In the genomic region with DNA sequence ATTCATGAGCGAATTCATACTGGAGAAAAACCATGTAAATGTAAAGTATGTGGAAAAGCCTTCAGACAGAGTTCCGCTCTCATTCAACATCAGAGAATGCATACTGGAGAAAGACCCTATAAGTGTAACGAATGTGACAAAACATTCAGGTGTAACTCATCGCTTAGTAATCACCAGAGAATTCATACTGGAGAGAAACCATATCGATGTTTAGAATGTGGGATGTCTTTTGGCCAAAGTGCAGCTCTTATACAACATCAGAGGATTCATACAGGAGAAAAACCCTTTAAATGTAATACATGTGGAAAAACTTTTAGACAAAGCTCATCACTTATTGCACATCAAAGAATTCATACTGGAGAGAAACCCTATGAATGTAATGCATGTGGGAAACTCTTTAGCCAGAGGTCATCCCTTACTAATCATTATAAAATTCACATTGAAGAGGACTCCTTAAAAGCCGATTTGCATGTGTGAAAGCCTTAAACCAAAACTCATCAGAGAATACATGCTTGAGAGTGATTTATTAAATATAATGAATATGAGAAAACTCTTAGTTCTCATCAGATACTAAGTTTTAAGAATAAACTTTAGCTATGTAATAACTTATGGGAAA, we compare ENCODE assay signal across 15 cellular contexts. TPM values are rescaled to one million over a fixed set of nuclear protein-coding genes. Genes with fewer than 3 reads are reported as not detected.
A peak's percentile ranks its signal among the peaks of the same experiment; 100 is the strongest.
DNase-seq lines count a peak whose midpoint lies in the region; ATAC-seq, FAIRE-seq and TF ChIP-seq lines count a peak whose summit lies in the region.
"Had no signal": no experiment of that assay in that cellular context is flagged by ENCODE, and none has a peak within 500 bp of the region (broad histone marks: within the 10 kb centered on the region; RNA-seq: fewer than 3 reads in every experiment).

No MANE protein-coding gene starts in this region.

- no peak for TF ChIP-seq EP300 in H1 (IDR thresholded peaks at IDR 0.05; ENCODE audit: borderline replicate concordance in 1 of 2, low read depth in 2 of 2, low read length in 2 of 2)

- H4K8ac ChIP-seq in H1 (ENCODE audit: extremely low read depth, insufficient read depth, low read length), result no peak overlapping the region

- CTCF ChIA-PET in HEK293 (lab: Yijun Ruan, JAX) (no interaction called here), H1 (lab: Charles Lee; ENCODE audit: partially characterized antibody) (no interaction called here)

- H3K79me2 ChIP-seq in H1 (ENCODE audit: control insufficient read depth in 1 of 2, insufficient read depth in 2 of 2, low read length in 2 of 2) (no peaks in the 10 kb centered on the region), smooth muscle cell (ENCODE audit: low read depth) (no peaks in the 10 kb centered on the region)

- DNase-seq in H1 (ENCODE audit: low read depth in 1 of 2, low spot score in 2 of 2) (no peak), smooth muscle cell (lab: John Stamatoyannopoulos, UW; ENCODE audit: unreplicated experiment) (no peak), hypothalamus (lab: John Stamatoyannopoulos, UW) (no peak), NCI-H526 (lab: John Stamatoyannopoulos, UW) (no peak)
- DNase-seq: Caco-2; CD8-positive, alpha-beta memory T cell; DMS53; GF-D8; GOT3 had no signal

- TF ChIP-seq POLR2A in H1 (IDR thresholded peaks at IDR 0.05; ENCODE audit: control extremely low read depth in 1 of 2, low read depth in 2 of 2, low read length in 2 of 2), result no peak

- no peaks in the 10 kb centered on the region for H3K4me1 ChIP-seq in BLaER1 treated with 17β-estradiol and CSF1 and Interleukin-3, amounts not matched to agents 10 nM and 100 nM
- no peaks in the 10 kb centered on the region for H3K4me1 ChIP-seq in HEK293 (ENCODE audit: control insufficient read depth, insufficient read depth, low read length)
- no peaks in the 10 kb centered on the region for H3K4me1 ChIP-seq in H1 (replicated peaks in 1 of 4; ENCODE audit: control insufficient read depth in 3 of 4, insufficient read depth in 4 of 4, low read length in 3 of 4)
- no peaks in the 10 kb centered on the region for H3K4me1 ChIP-seq in smooth muscle cell (ENCODE audit: low read depth)
- H3K4me1 ChIP-seq: Caco-2, HAP-1 had no signal

- H2BK12ac ChIP-seq in H1 (ENCODE audit: low read depth, low read length), result no peak overlapping the region

- H2BK20ac ChIP-seq in H1 (ENCODE audit: low read length), result no peak overlapping the region

- H4K5ac ChIP-seq in H1 (ENCODE audit: insufficient read length, low read depth, low read length), result no peak overlapping the region

- no peak for TF ChIP-seq RAD21 in H1 (IDR thresholded peaks at IDR 0.05 in 1 of 2, conservative IDR thresholded peaks at IDR 0.05 in 1 of 2; ENCODE audit: low read depth in 2 of 2, low read length in 2 of 2)

- FAIRE-seq in H1 (lab: Jason Lieb, UNC), result no peak
- FAIRE-seq: A204.1 had no signal

- POLR2A ChIA-PET in HEK293 (lab: Yijun Ruan, JAX), result no interaction called here
- POLR2A ChIA-PET in H1 (lab: Charles Lee; ENCODE audit: partially characterized antibody), result interaction anchor here (1.6 kb wide), 1 partner anchor 12 kb away, joined by 4 read pairs; a partner anchor contains a TSS

- H3K79me1 ChIP-seq in H1 (ENCODE audit: low read depth, low read length), result no peaks in the 10 kb centered on the region

- H3K14ac ChIP-seq in H1 (ENCODE audit: insufficient read length), result no peak overlapping the region

- H2BK5ac ChIP-seq in H1 (ENCODE audit: low read depth, low read length), result no peak overlapping the region

- H2BK120ac ChIP-seq in H1 (replicated peaks; ENCODE audit: low read depth, low read length), result no peak overlapping the region

- no peaks in the 10 kb centered on the region; the same call in 1 of the 2 replicates for H3K23me2 ChIP-seq in H1 (ENCODE audit: low read depth, low read length)

- no peak overlapping the region for H3K18ac ChIP-seq in H1 (ENCODE audit: extremely low read depth, low read length)

- no peak overlapping the region for H2AFZ ChIP-seq in H1 (ENCODE audit: low read length)
- no peak overlapping the region for H2AFZ ChIP-seq in smooth muscle cell (ENCODE audit: low read depth)

- H3K9me3 ChIP-seq in BLaER1 treated with 17β-estradiol and CSF1 and Interleukin-3, amounts not matched to agents 10 nM and 100 nM (replicated peaks in 1 of 11), result peaks cover 100% of the 10 kb centered on the region in 11 experiments
- H3K9me3 ChIP-seq in HEK293 (ENCODE audit: control insufficient read depth, insufficient read depth, low read depth, low read length) (peaks cover 4% of the 10 kb centered on the region), H1 (ENCODE audit: insufficient read depth in 2 of 2, low read depth in 1 of 2, low read length in 1 of 2) (peaks cover 53 to 58% of the 10 kb centered on the region in 2 experiments), smooth muscle cell (replicated peaks; ENCODE audit: low read depth) (peaks cover 65% of the 10 kb centered on the region)

- TF ChIP-seq CTCF in HEK293 (tag by site-specific recombination; IDR thresholded peaks at IDR 0.05), result no peak
- no peak for TF ChIP-seq CTCF in H1 (IDR thresholded peaks at IDR 0.05; ENCODE audit: control extremely low read depth in 1 of 3, insufficient read depth in 1 of 3, low read depth in 1 of 3, low read length in 3 of 3)
- TF ChIP-seq CTCF in smooth muscle cell (IDR thresholded peaks at IDR 0.05; ENCODE audit: borderline replicate concordance, insufficient read depth, poor library complexity, severe bottlenecking), result no peak

- H3K27me3 ChIP-seq in BLaER1 treated with 17β-estradiol and CSF1 and Interleukin-3, amounts not matched to agents 10 nM and 100 nM, result no peaks in the 10 kb centered on the region
- no peaks in the 10 kb centered on the region for H3K27me3 ChIP-seq in H1 (replicated peaks in 1 of 4; ENCODE audit: control insufficient read depth in 3 of 4, extremely low read depth in 1 of 4, insufficient read depth in 3 of 4, low read length in 3 of 4)
- H3K27me3 ChIP-seq in smooth muscle cell (ENCODE audit: low read depth), result no peaks in the 10 kb centered on the region

- no peak overlapping the region for H3K9ac ChIP-seq in BLaER1 treated with 17β-estradiol and CSF1 and Interleukin-3, amounts not matched to agents 10 nM and 100 nM
- no peak overlapping the region for H3K9ac ChIP-seq in H1 (replicated peaks in 1 of 4; ENCODE audit: extremely low read depth in 1 of 4, low read depth in 3 of 4, low read length in 3 of 4)
- H3K9ac ChIP-seq in smooth muscle cell (ENCODE audit: low read depth), result no peak overlapping the region

- 90% methylated on average over 6 of the region's 6 CpGs; no CpG with 5 or more reads in 1 of the 2 experiments for WGBS in H1 (ENCODE audit: extremely low coverage in 1 of 2, insufficient coverage in 1 of 2, insufficient read length in 1 of 2, insufficient replicate concordance in 2 of 2, low coverage in 1 of 2, low lambda C conversion rate in 2 of 2, missing lambda C conversion rate in 1 of 2), 2 experiments
- WGBS in smooth muscle cell (ENCODE audit: low lambda C conversion rate), result 97% methylated on average over 6 of the region's 6 CpGs

- H3K4me2 ChIP-seq in BLaER1 treated with 17β-estradiol and CSF1 and Interleukin-3, amounts not matched to agents 10 nM and 100 nM, result no peak overlapping the region
- H3K4me2 ChIP-seq in H1 (ENCODE audit: insufficient read depth in 1 of 2, low read depth in 2 of 2, low read length in 2 of 2) (no peak overlapping the region), smooth muscle cell (no peak overlapping the region)

- no peak overlapping the region for H3K23ac ChIP-seq in H1 (ENCODE audit: insufficient read length)

- no peak overlapping the region for H3K27ac ChIP-seq in BLaER1 treated with 17β-estradiol and CSF1 and Interleukin-3, amounts not matched to agents 10 nM and 100 nM
- H3K27ac ChIP-seq in HEK293 (ENCODE audit: extremely low read depth, low read depth, low read length) (no peak overlapping the region), H1 (ENCODE audit: low read depth, low read length) (no peak overlapping the region), smooth muscle cell (ENCODE audit: low read depth) (no peak overlapping the region)
- H3K27ac ChIP-seq: HL-60 had no signal

- H3K4me3 ChIP-seq in BLaER1 treated with 17β-estradiol and CSF1 and Interleukin-3, amounts not matched to agents 10 nM and 100 nM, result peak overlapping the region in 7 of 10 experiments; percentile 12 to 53 (median 30); a peak in 7 of 20 replicates
- no peak overlapping the region for H3K4me3 ChIP-seq in HEK293 (ENCODE audit: low read depth, low read length)
- H3K4me3 ChIP-seq in H1 (ENCODE audit: extremely low read depth in 1 of 4, insufficient read depth in 2 of 4, low read depth in 3 of 4, low read length in 4 of 4), result 0 out of 8 replicates have a peak overlapping the region, but pooled peaks of 1 of the 4 experiments have one; percentile 6
- H3K4me3 ChIP-seq in smooth muscle cell, result peak overlapping the region; percentile 5
- H3K4me3 ChIP-seq: HAP-1 had no signal

- H3K56ac ChIP-seq in H1 (replicated peaks; ENCODE audit: insufficient read length, low read depth, low read length), result no peak overlapping the region

- no peak overlapping the region for H2AK5ac ChIP-seq in H1 (ENCODE audit: low read depth, low read length)

- no peak overlapping the region for H4K91ac ChIP-seq in H1 (replicated peaks; ENCODE audit: insufficient read length, low read length)

- peaks cover 100% of the 10 kb centered on the region in 11 experiments for H3K36me3 ChIP-seq in BLaER1 treated with 17β-estradiol and CSF1 and Interleukin-3, amounts not matched to agents 10 nM and 100 nM
- H3K36me3 ChIP-seq in HEK293 (ENCODE audit: control insufficient read depth in 2 of 2, insufficient read depth in 1 of 2, low read length in 2 of 2) (peaks cover 59 to 90% of the 10 kb centered on the region in 2 experiments), H1 (ENCODE audit: control insufficient read depth in 2 of 4, insufficient read depth in 4 of 4, low read length in 3 of 4) (peaks cover 2 to 64% (median 22%) of the 10 kb centered on the region in 4 experiments; a peak in 7 of 8 replicates), smooth muscle cell (ENCODE audit: low read depth) (peaks cover 70% of the 10 kb centered on the region)

- no peak for ATAC-seq in GM21360 (IDR thresholded peaks at IDR 0.05; ENCODE audit: unreplicated experiment)

- no peak overlapping the region for H3K4ac ChIP-seq in H1 (replicated peaks; ENCODE audit: insufficient read length, low read depth, low read length)

- no peaks in the 10 kb centered on the region for H3F3A ChIP-seq in smooth muscle cell (ENCODE audit: low read depth)

- no peaks in the 10 kb centered on the region for H4K20me1 ChIP-seq in BLaER1 treated with 17β-estradiol and CSF1 and Interleukin-3, amounts not matched to agents 10 nM and 100 nM
- H4K20me1 ChIP-seq in H1 (replicated peaks in 1 of 2; ENCODE audit: control insufficient read depth in 1 of 2, insufficient read depth in 2 of 2, low read length in 2 of 2) (no peaks in the 10 kb centered on the region), smooth muscle cell (ENCODE audit: low read depth) (no peaks in the 10 kb centered on the region)

- no peak overlapping the region for H2BK15ac ChIP-seq in H1 (ENCODE audit: low read length)

RNA-seq across cellular contexts. Expression of a gene that starts 11.8 kb away (rescaled TPM):
- total RNA-seq in H1 (2021; fragmentation: NEBNext Ultra II Directional; extraction: Animal tissue kit (Norgen Biotek cat#: 25700)), result 0.52 and 0.78 TPM in 2 replicates
- polyA plus RNA-seq in H1 (2011; rRNA removed), result 0.19 and 0.20 TPM in 2 replicates
- 0.61 TPM for polyA plus RNA-seq in H1 (2011; cell fraction: cytosol; rRNA removed)
- 0.37 TPM for polyA plus RNA-seq in H1 (2011; cell fraction: nucleus; rRNA removed)
- polyA plus RNA-seq in H1 (2012, experiment 1 of 2), result 0.35 to 0.59 TPM (median 0.58 TPM) in 4 replicates
- not detected for polyA plus RNA-seq in H1 (2012, experiment 2 of 2)
- polyA plus RNA-seq in H1 (2013, experiment 1 of 2), result 0.55 TPM
- polyA plus RNA-seq in H1 (2013, experiment 2 of 2), result 0.35 TPM
- 0.25 and 0.54 TPM in 2 replicates for polyA minus RNA-seq in H1 (2011; rRNA and poly(A)+ RNA removed)
- polyA minus RNA-seq in H1 (2011; cell fraction: cytosol; rRNA and poly(A)+ RNA removed), result not detected
- polyA minus RNA-seq in H1 (2011; cell fraction: nucleus; rRNA and poly(A)+ RNA removed), result 0.20 TPM
- 3.2 and 5.8 TPM in 2 replicates for total RNA-seq in smooth muscle cell
- polyA plus RNA-seq in smooth muscle cell, result 2.2 and 3.2 TPM in 2 replicates

RNA-seq across cellular contexts. Expression of a gene that starts 24.2 kb away (rescaled TPM):
- 10.8 and 12.4 TPM in 2 replicates for total RNA-seq in H1 (2021; fragmentation: NEBNext Ultra II Directional; extraction: Animal tissue kit (Norgen Biotek cat#: 25700))
- polyA plus RNA-seq in H1 (2011; rRNA removed), result 4.5 and 5.0 TPM in 2 replicates
- polyA plus RNA-seq in H1 (2011; cell fraction: cytosol; rRNA removed), result 7.2 TPM
- polyA plus RNA-seq in H1 (2011; cell fraction: nucleus; rRNA removed), result 11.9 TPM
- polyA plus RNA-seq in H1 (2012, experiment 1 of 2), result 8.4 to 10.2 TPM (median 8.8 TPM) in 4 replicates
- polyA plus RNA-seq in H1 (2012, experiment 2 of 2), result 1.1 TPM
- polyA plus RNA-seq in H1 (2013, experiment 1 of 2), result 11.5 TPM
- 10.1 TPM for polyA plus RNA-seq in H1 (2013, experiment 2 of 2)
- 3.7 and 5.0 TPM in 2 replicates for polyA minus RNA-seq in H1 (2011; rRNA and poly(A)+ RNA removed)
- polyA minus RNA-seq in H1 (2011; cell fraction: cytosol; rRNA and poly(A)+ RNA removed), result 4.8 TPM
- polyA minus RNA-seq in H1 (2011; cell fraction: nucleus; rRNA and poly(A)+ RNA removed), result 18.3 TPM
- total RNA-seq in smooth muscle cell, result 10.9 and 16.0 TPM in 2 replicates
- 2.2 and 4.1 TPM in 2 replicates for polyA plus RNA-seq in smooth muscle cell

RNA-seq across cellular contexts. Expression of a gene that starts 57.1 kb away (rescaled TPM):
- 0.88 and 1.2 TPM in 2 replicates for total RNA-seq in H1 (2021; fragmentation: NEBNext Ultra II Directional; extraction: Animal tissue kit (Norgen Biotek cat#: 25700))
- polyA plus RNA-seq in H1 (2011; rRNA removed), result 0.33 and 0.69 TPM in 2 replicates
- 0.89 TPM for polyA plus RNA-seq in H1 (2011; cell fraction: cytosol; rRNA removed)
- polyA plus RNA-seq in H1 (2011; cell fraction: nucleus; rRNA removed), result 1.2 TPM
- 0.61 to 1.2 TPM (median 0.95 TPM) in 4 replicates for polyA plus RNA-seq in H1 (2012, experiment 1 of 2)
- 0.30 TPM for polyA plus RNA-seq in H1 (2012, experiment 2 of 2)
- polyA plus RNA-seq in H1 (2013, experiment 1 of 2), result 1.5 TPM
- polyA plus RNA-seq in H1 (2013, experiment 2 of 2), result 1.6 TPM
- 1.8 TPM in 2 replicates for polyA minus RNA-seq in H1 (2011; rRNA and poly(A)+ RNA removed)
- polyA minus RNA-seq in H1 (2011; cell fraction: cytosol; rRNA and poly(A)+ RNA removed), result 0.81 TPM
- 2.6 TPM for polyA minus RNA-seq in H1 (2011; cell fraction: nucleus; rRNA and poly(A)+ RNA removed)
- 0.76 TPM in 1 of 2 replicates, not detected in the other for total RNA-seq in smooth muscle cell
- polyA plus RNA-seq in smooth muscle cell, result 0.07 and 0.17 TPM in 2 replicates
- total RNA-seq: Caco-2; CD8-positive, alpha-beta memory T cell had no signal
- polyA plus RNA-seq: CD8-positive, alpha-beta memory T cell had no signal
